17 cellular contexts compared by ENCODE assay signal in the genomic region with DNA sequence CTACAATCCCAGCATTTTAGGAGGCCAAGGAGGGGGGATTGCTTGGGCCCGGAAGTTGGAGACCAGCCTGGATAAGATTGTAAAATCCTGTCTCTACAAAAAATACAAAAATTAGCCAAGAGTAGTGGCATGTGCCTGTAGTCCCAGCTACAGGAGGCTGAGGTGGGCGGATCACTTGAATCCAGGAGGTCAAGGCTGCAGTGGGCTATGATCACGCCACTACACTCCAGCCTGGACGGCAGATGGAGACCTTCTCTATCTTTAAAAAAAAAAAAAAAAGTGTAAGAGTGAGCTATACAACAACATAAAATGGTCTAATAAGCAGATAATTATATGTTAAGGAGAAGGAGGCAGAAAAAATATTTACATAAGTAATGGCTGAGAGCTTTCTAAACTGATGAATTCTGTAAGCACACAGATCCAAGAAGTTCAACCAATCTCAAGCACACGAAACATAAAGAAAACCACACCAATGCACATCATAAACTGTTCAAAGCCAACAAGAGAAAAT. TPM values are rescaled to one million over a fixed set of nuclear protein-coding genes. Genes with fewer than 3 reads are reported as not detected.
DNase-seq lines count a peak whose midpoint lies in the region; ATAC-seq and TF ChIP-seq lines count a peak whose summit lies in the region.
"Had no signal": no experiment of that assay in that cellular context is flagged by ENCODE, and none has a peak within 500 bp of the region (broad histone marks: within the 10 kb centered on the region; RNA-seq: fewer than 3 reads in every experiment).

No MANE protein-coding gene starts in this region.

- no peak overlapping the region for H3K4me3 ChIP-seq in HAP-1
- H3K4me3 ChIP-seq: BLaER1 treated with 17β-estradiol and CSF1 and Interleukin-3, amounts not matched to agents 10 nM and 100 nM; GM12878 had no signal

- no peak for ATAC-seq in GM21825 (IDR thresholded peaks at IDR 0.05; ENCODE audit: unreplicated experiment)
- ATAC-seq: GM12878 had no signal

- peaks cover 6% of the 10 kb centered on the region for H3K4me1 ChIP-seq in HAP-1
- H3K4me1 ChIP-seq: BLaER1 treated with 17β-estradiol and CSF1 and Interleukin-3, amounts not matched to agents 10 nM and 100 nM had no signal

- H3K9me3 Mint-ChIP-seq in progenitor cell of endocrine pancreas (ENCODE audit: low read depth): peaks cover 5% of the 10 kb centered on the region
- H3K9me3 Mint-ChIP-seq: H9 had no signal

- in situ Hi-C loops in HAP-1 (cut with MboI; ENCODE audit: low sequenced_read_pairs): no loop called here

- peak; percentile 1 for DNase-seq in NCI-H146 treated with DMSO at 0.1 percent for 48 hours (lab: John Stamatoyannopoulos, UW; ENCODE audit: unreplicated experiment)
- no peak for DNase-seq in NCI-H146 (lab: John Stamatoyannopoulos, UW)
- peak; percentile 52 for DNase-seq in NCI-H1417 treated with DMSO at 0.1 percent for 48 hours (lab: John Stamatoyannopoulos, UW)
- DNase-seq in NCI-H748 treated with DMSO at 0.1 percent for 48 hours (lab: John Stamatoyannopoulos, UW): peak; percentile 69
- DNase-seq in progenitor cell of endocrine pancreas (ENCODE audit: low spot score, unreplicated experiment): no peak
- no peak for DNase-seq in activated CD4-positive, alpha-beta T cell treated with anti-CD3 and anti-CD28 coated beads, Interleukin-2, amount 50 U/mL, for 1 hour
- no peak for DNase-seq in HAP-1 (ENCODE audit: low spot score in 2 of 2)
- DNase-seq: 8988T; AML-193; Calu3; CD4-positive, CD25-positive, alpha-beta regulatory T cell; DMS79; GOT3; H9 had no signal

- no peaks in the 10 kb centered on the region for H3K27me3 ChIP-seq in HAP-1 (ENCODE audit: low read depth)
- H3K27me3 ChIP-seq: BLaER1 treated with 17β-estradiol and CSF1 and Interleukin-3, amounts not matched to agents 10 nM and 100 nM had no signal

- no peak overlapping the region for H3K4me3 Mint-ChIP-seq in progenitor cell of endocrine pancreas (ENCODE audit: low read depth)
- H3K4me3 Mint-ChIP-seq: CD4-positive, CD25-positive, alpha-beta regulatory T cell; H9 had no signal

- peak overlapping the region; percentile 13 for H3K27ac Mint-ChIP-seq in progenitor cell of endocrine pancreas
- H3K27ac Mint-ChIP-seq: CD4-positive, CD25-positive, alpha-beta regulatory T cell had no signal

- H3K36me3 Mint-ChIP-seq in progenitor cell of endocrine pancreas (ENCODE audit: insufficient read depth): peaks cover 6% of the 10 kb centered on the region
- H3K36me3 Mint-ChIP-seq: CD4-positive, CD25-positive, alpha-beta regulatory T cell had no signal

- no peaks in the 10 kb centered on the region for H3K9me3 ChIP-seq in HAP-1

- no peak for TF ChIP-seq CTCF in progenitor cell of endocrine pancreas (IDR thresholded peaks at IDR 0.05; ENCODE audit: unreplicated experiment)

- no peaks in the 10 kb centered on the region for H3K27me3 Mint-ChIP-seq in progenitor cell of endocrine pancreas

- H3K36me3 ChIP-seq in HAP-1 (replicated peaks): no peaks in the 10 kb centered on the region
- H3K36me3 ChIP-seq: BLaER1 treated with 17β-estradiol and CSF1 and Interleukin-3, amounts not matched to agents 10 nM and 100 nM had no signal

- peaks cover 1% of the 10 kb centered on the region for H3K4me1 Mint-ChIP-seq in progenitor cell of endocrine pancreas (ENCODE audit: low read depth)
- H3K4me1 Mint-ChIP-seq: CD4-positive, CD25-positive, alpha-beta regulatory T cell had no signal

RNA-seq across cellular contexts. Expression of a gene that starts 23.0 kb away (rescaled TPM):
- total RNA-seq in progenitor cell of endocrine pancreas: 46.2 and 53.2 TPM in 2 replicates

RNA-seq across cellular contexts. Expression of a gene that starts 58.5 kb away (rescaled TPM):
- total RNA-seq in progenitor cell of endocrine pancreas: 4.8 and 6.2 TPM in 2 replicates

Comparison
In these comparisons a context has a peak if more than half of its experiments do, and no peak if none do; other contexts are left out.
1. DNase-seq: peak in NCI-H146 treated with DMSO at 0.1 percent for 48 hours (single experiment), NCI-H1417 treated with DMSO at 0.1 percent for 48 hours (single experiment) and NCI-H748 treated with DMSO at 0.1 percent for 48 hours (single experiment); none in NCI-H146 (single experiment), progenitor cell of endocrine pancreas (single experiment), activated CD4-positive, alpha-beta T cell treated with anti-CD3 and anti-CD28 coated beads, Interleukin-2, amount 50 U/mL, for 1 hour (single experiment) and HAP-1 (0 of 2).